In the genomic region with DNA sequence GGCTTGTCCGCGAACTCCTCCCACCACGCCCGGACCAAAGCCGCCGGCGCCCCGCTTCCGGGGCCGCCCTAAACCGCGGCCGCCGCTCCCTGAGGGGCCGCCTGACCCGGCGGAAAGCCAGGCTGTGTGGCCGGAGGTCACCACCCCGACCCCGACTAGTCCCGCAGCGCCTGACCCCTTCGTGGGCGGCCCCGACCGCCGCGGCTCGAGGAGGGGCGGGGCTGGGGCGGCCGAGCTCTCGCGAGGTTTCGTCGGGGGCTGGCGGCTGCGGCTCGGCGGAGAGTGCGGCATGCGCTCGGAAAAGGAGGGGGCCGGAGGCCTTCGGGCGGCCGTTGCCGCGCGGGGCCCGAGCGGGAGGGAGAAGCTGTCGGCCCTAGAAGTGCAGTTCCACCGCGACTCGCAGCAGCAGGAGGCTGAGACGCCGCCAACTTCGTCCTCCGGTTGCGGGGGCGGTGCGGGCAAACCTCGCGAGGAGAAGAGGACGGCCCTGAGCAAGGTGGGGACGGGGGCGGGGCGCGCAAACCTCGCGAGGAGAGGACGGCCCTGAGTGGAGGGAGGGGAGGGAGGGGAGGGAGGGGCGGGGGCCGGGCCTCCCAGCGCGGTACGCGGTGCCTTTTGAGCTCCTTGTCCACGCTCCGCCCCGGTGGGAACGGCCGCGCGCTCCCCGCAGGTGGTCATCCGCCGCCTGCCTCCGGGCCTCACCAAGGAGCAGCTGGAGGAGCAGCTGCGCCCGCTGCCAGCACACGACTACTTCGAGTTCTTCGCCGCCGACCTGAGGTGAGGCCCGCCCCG, we compare ENCODE assay signal across 1 cellular context.
A peak's percentile ranks its signal among the peaks of the same experiment; 100 is the strongest.
TF ChIP-seq lines count a peak whose summit lies in the region.

A gene with protein sequence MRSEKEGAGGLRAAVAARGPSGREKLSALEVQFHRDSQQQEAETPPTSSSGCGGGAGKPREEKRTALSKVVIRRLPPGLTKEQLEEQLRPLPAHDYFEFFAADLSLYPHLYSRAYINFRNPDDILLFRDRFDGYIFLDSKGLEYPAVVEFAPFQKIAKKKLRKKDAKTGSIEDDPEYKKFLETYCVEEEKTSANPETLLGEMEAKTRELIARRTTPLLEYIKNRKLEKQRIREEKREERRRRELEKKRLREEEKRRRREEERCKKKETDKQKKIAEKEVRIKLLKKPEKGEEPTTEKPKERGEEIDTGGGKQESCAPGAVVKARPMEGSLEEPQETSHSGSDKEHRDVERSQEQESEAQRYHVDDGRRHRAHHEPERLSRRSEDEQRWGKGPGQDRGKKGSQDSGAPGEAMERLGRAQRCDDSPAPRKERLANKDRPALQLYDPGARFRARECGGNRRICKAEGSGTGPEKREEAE (plus strand): TSS at position 251 of the 792 bp plus-strand sequence. CDS start 39 bp downstream, at position 290.

TF ChIP-seq in K562, 482 proteins besides CTCF, POLR2A, EP300 and RAD21 (continued from another document and continues in another):
- TF ChIP-seq, protein P1, sequence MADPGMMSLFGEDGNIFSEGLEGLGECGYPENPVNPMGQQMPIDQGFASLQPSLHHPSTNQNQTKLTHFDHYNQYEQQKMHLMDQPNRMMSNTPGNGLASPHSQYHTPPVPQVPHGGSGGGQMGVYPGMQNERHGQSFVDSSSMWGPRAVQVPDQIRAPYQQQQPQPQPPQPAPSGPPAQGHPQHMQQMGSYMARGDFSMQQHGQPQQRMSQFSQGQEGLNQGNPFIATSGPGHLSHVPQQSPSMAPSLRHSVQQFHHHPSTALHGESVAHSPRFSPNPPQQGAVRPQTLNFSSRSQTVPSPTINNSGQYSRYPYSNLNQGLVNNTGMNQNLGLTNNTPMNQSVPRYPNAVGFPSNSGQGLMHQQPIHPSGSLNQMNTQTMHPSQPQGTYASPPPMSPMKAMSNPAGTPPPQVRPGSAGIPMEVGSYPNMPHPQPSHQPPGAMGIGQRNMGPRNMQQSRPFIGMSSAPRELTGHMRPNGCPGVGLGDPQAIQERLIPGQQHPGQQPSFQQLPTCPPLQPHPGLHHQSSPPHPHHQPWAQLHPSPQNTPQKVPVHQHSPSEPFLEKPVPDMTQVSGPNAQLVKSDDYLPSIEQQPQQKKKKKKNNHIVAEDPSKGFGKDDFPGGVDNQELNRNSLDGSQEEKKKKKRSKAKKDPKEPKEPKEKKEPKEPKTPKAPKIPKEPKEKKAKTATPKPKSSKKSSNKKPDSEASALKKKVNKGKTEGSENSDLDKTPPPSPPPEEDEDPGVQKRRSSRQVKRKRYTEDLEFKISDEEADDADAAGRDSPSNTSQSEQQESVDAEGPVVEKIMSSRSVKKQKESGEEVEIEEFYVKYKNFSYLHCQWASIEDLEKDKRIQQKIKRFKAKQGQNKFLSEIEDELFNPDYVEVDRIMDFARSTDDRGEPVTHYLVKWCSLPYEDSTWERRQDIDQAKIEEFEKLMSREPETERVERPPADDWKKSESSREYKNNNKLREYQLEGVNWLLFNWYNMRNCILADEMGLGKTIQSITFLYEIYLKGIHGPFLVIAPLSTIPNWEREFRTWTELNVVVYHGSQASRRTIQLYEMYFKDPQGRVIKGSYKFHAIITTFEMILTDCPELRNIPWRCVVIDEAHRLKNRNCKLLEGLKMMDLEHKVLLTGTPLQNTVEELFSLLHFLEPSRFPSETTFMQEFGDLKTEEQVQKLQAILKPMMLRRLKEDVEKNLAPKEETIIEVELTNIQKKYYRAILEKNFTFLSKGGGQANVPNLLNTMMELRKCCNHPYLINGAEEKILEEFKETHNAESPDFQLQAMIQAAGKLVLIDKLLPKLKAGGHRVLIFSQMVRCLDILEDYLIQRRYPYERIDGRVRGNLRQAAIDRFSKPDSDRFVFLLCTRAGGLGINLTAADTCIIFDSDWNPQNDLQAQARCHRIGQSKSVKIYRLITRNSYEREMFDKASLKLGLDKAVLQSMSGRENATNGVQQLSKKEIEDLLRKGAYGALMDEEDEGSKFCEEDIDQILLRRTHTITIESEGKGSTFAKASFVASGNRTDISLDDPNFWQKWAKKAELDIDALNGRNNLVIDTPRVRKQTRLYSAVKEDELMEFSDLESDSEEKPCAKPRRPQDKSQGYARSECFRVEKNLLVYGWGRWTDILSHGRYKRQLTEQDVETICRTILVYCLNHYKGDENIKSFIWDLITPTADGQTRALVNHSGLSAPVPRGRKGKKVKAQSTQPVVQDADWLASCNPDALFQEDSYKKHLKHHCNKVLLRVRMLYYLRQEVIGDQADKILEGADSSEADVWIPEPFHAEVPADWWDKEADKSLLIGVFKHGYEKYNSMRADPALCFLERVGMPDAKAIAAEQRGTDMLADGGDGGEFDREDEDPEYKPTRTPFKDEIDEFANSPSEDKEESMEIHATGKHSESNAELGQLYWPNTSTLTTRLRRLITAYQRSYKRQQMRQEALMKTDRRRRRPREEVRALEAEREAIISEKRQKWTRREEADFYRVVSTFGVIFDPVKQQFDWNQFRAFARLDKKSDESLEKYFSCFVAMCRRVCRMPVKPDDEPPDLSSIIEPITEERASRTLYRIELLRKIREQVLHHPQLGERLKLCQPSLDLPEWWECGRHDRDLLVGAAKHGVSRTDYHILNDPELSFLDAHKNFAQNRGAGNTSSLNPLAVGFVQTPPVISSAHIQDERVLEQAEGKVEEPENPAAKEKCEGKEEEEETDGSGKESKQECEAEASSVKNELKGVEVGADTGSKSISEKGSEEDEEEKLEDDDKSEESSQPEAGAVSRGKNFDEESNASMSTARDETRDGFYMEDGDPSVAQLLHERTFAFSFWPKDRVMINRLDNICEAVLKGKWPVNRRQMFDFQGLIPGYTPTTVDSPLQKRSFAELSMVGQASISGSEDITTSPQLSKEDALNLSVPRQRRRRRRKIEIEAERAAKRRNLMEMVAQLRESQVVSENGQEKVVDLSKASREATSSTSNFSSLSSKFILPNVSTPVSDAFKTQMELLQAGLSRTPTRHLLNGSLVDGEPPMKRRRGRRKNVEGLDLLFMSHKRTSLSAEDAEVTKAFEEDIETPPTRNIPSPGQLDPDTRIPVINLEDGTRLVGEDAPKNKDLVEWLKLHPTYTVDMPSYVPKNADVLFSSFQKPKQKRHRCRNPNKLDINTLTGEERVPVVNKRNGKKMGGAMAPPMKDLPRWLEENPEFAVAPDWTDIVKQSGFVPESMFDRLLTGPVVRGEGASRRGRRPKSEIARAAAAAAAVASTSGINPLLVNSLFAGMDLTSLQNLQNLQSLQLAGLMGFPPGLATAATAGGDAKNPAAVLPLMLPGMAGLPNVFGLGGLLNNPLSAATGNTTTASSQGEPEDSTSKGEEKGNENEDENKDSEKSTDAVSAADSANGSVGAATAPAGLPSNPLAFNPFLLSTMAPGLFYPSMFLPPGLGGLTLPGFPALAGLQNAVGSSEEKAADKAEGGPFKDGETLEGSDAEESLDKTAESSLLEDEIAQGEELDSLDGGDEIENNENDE (IDR thresholded peaks at IDR 0.05; ENCODE audit: low read depth, low read length): no peak
- TF ChIP-seq ZNF77 (CRISPR knock-in tag; IDR thresholded peaks at IDR 0.05): no peak
- TF ChIP-seq ZNF707 (CRISPR knock-in tag; conservative IDR thresholded peaks at IDR 0.05): no peak
- no peak for TF ChIP-seq ZNF561 (CRISPR knock-in tag; conservative IDR thresholded peaks at IDR 0.05)
- TF ChIP-seq PTBP1 (IDR thresholded peaks at IDR 0.05; ENCODE audit: low read depth, low read length): no peak
- peak; percentile 42 for TF ChIP-seq RBM22 (IDR thresholded peaks at IDR 0.05; ENCODE audit: low read depth, low read length, poor library complexity, severe bottlenecking)
- TF ChIP-seq ZNF212 (CRISPR knock-in tag; IDR thresholded peaks at IDR 0.05): no peak
- TF ChIP-seq, protein P2, sequence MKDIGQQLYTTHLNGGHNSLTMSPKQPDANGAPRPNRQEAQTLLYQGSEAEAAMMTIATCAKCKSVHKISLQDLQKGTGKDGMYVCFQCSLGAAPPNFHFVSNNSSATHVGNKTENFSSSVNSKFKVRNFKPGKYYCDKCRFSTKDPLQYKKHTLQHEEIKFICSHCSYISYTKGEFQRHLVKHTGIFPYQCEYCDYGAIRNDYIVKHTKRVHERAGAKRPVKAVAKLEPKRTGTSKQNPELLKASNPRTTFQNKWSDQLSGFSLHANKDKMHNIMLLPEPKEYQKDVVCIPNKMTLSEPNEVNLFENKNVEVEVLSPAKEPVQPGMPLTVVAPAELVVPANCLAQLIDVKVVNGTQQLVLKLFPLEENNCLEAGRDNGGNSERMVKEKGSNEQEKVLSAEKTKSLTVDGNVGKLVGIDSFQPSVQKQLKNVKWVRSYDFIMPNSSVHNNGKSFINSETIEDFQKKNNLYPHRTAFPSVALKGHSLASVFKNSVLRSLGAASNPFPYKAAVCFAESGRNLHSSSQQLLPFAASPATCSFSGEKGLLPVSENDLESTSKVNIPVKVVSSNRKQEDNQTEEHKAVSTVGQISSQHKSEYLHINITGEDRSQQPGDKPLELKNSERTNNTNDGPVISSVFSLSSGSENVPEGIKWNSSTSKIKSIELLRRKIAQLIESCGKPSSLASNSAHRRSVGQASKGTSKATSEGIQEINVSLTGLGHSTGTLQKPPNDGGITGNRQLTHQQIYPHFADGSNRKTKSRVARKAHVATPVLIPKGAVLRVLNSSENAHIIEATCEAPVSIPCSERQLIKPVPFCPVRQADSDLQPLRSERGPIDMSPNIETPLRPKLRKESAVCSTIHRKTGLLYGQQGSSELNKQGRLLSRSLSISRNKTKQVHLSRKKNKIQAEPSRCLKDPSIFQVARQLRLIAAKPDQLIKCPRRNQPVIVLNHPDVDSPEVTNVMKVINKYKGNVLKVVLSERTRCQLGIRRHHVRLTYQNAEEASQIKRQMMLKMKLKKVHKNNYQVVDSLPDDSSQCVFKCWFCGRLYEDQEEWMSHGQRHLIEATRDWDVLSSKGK (CRISPR knock-in tag; IDR thresholded peaks at IDR 0.05): no peak
- no peak for TF ChIP-seq RFX7 (CRISPR knock-in tag; IDR thresholded peaks at IDR 0.05)
- TF ChIP-seq SMARCA5 (IDR thresholded peaks at IDR 0.05): no peak
- no peak for TF ChIP-seq HSF4 (CRISPR knock-in tag; IDR thresholded peaks at IDR 0.05; ENCODE audit: borderline replicate concordance)
- TF ChIP-seq, protein P3, sequence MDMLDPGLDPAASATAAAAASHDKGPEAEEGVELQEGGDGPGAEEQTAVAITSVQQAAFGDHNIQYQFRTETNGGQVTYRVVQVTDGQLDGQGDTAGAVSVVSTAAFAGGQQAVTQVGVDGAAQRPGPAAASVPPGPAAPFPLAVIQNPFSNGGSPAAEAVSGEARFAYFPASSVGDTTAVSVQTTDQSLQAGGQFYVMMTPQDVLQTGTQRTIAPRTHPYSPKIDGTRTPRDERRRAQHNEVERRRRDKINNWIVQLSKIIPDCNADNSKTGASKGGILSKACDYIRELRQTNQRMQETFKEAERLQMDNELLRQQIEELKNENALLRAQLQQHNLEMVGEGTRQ (CRISPR knock-in tag; IDR thresholded peaks at IDR 0.05): peak; percentile 46
- TF ChIP-seq, protein P4, sequence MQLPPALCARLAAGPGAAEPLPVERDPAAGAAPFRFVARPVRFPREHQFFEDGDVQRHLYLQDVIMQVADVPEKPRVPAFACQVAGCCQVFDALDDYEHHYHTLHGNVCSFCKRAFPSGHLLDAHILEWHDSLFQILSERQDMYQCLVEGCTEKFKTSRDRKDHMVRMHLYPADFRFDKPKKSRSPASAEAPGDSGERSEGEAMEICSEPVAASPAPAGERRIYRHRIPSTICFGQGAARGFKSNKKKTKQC (CRISPR knock-in tag; IDR thresholded peaks at IDR 0.05): no peak
- TF ChIP-seq CREB1 (IDR thresholded peaks at IDR 0.05): no peak
- 0 out of 2 replicates have a peak, but pooled peaks have one; percentile 28 for TF ChIP-seq CREB1 (CRISPR knock-in tag; IDR thresholded peaks at IDR 0.05)
- TF ChIP-seq ZNF76 (CRISPR knock-in tag; IDR thresholded peaks at IDR 0.05; ENCODE audit: borderline replicate concordance): no peak
- TF ChIP-seq, protein P5, sequence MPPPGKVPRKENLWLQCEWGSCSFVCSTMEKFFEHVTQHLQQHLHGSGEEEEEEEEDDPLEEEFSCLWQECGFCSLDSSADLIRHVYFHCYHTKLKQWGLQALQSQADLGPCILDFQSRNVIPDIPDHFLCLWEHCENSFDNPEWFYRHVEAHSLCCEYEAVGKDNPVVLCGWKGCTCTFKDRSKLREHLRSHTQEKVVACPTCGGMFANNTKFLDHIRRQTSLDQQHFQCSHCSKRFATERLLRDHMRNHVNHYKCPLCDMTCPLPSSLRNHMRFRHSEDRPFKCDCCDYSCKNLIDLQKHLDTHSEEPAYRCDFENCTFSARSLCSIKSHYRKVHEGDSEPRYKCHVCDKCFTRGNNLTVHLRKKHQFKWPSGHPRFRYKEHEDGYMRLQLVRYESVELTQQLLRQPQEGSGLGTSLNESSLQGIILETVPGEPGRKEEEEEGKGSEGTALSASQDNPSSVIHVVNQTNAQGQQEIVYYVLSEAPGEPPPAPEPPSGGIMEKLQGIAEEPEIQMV (tag; conservative IDR thresholded peaks at IDR 0.05; ENCODE audit: low read depth): no peak
- no peak for TF ChIP-seq ZNF253 (CRISPR knock-in tag; conservative IDR thresholded peaks at IDR 0.05)
- peak; percentile 25 for TF ChIP-seq KDM5B (IDR thresholded peaks at IDR 0.05; ENCODE audit: insufficient replicate concordance, low read depth, low read length)
- TF ChIP-seq ETV5 (CRISPR knock-in tag; IDR thresholded peaks at IDR 0.05; ENCODE audit: low read depth): peak; percentile 92
